ENCODE assay signal across 24 cellular contexts in the genomic region with DNA sequence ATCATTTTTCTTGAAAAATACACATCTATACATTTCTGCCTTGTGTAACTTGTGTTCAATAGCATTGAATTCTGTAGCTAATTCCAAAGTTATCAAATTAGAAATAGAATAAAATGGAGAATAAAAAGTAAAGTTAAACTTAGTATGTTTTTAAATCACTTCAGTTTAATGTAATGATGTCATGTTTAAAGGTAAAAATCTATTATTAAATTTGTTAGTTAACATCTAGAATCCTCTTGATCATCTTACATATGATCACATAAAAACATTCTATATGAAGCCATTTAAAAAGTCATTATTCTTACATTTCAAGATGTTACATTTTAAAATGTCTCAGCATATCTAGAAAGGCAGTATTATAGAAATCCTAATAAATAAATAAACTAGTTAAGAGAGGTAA.
DNase-seq lines count a peak whose midpoint lies in the region; ATAC-seq, FAIRE-seq and TF ChIP-seq lines count a peak whose summit lies in the region.
"Had no signal": no experiment of that assay in that cellular context is flagged by ENCODE, and none has a peak within 500 bp of the region (broad histone marks: within the 10 kb centered on the region; RNA-seq: fewer than 3 reads in every experiment).

No MANE protein-coding gene starts in this region.

- ATAC-seq in HCT116 (no peak), natural killer cell (no peak)

- H3K27ac Mint-ChIP-seq in Caco-2 (ENCODE audit: unreplicated experiment) (no peak overlapping the region), natural killer cell (no peak overlapping the region)
- H3K27ac Mint-ChIP-seq: CD4-positive, alpha-beta memory T cell; HFFc6; IgD-negative memory B cell had no signal

- peak overlapping the region; percentile 22 for H2AFZ ChIP-seq in HCT116 (ENCODE audit: low read depth, low read length, poor library complexity, severe bottlenecking)
- H2AFZ ChIP-seq: GM23248 had no signal

- H3K4me1 ChIP-seq in BLaER1 (peaks cover 64% of the 10 kb centered on the region), HCT116 (ENCODE audit: control insufficient read depth in 1 of 2, insufficient read depth in 2 of 2, low read length in 2 of 2) (no peaks in the 10 kb centered on the region), kidney (ENCODE audit: control insufficient read depth in 1 of 2, insufficient read depth in 1 of 2, low read depth in 1 of 2, low read length in 2 of 2) (no peaks in the 10 kb centered on the region), Caco-2 (no peaks in the 10 kb centered on the region)
- H3K4me1 ChIP-seq: HAP-1 had no signal

- H3K9ac ChIP-seq in BLaER1 (no peak overlapping the region), HCT116 (ENCODE audit: low read length) (no peak overlapping the region), kidney (ENCODE audit: low read length in 2 of 2) (no peak overlapping the region)
- H3K9ac ChIP-seq: GM23248 had no signal

- intact Hi-C loops in HCT116 (cut with micrococcal nuclease): no loop called here
- intact Hi-C loops in kidney (cut with DNase I): no loop called here
- intact Hi-C loops in Caco-2 (cut with micrococcal nuclease; ENCODE audit: unreplicated experiment): no loop called here
- intact Hi-C loops in cardiac septum (cut with DNase I): no loop called here
- intact Hi-C loops in natural killer cell (cut with micrococcal nuclease): no loop called here

- RAD21 ChIA-PET in HCT116 (lab: Charles Lee; ENCODE audit: low non-redundant PET in 1 of 2, low total read pairs in 2 of 2, uncharacterized antibody in 2 of 2, unreplicated experiment in 2 of 2): no interaction called here

- POLR2A ChIA-PET in HCT116 (lab: Charles Lee) (no interaction called here), Caco-2 (lab: Charles Lee) (no interaction called here)

- no peaks in the 10 kb centered on the region for H3K9me3 Mint-ChIP-seq in Caco-2 (ENCODE audit: unreplicated experiment)
- H3K9me3 Mint-ChIP-seq in natural killer cell: peaks cover 4 to 6% of the 10 kb centered on the region in 2 donors
- H3K9me3 Mint-ChIP-seq: HFFc6 had no signal

- H3K9me3 ChIP-seq in BLaER1 (peaks cover 13% of the 10 kb centered on the region; the same call in 1 of the 2 replicates), HCT116 (ENCODE audit: control insufficient read depth in 1 of 2, insufficient read depth in 1 of 2, low read depth in 1 of 2, low read length in 2 of 2) (no peaks in the 10 kb centered on the region), kidney (ENCODE audit: control insufficient read depth in 1 of 2, low read length in 2 of 2) (no peaks in the 10 kb centered on the region), Caco-2 (no peaks in the 10 kb centered on the region)
- H3K9me3 ChIP-seq: BE2C, HAP-1 had no signal

- H3K4me3 ChIP-seq in BLaER1 (no peak overlapping the region), HCT116 (replicated peaks in 1 of 2; ENCODE audit: low read depth in 1 of 2, low read length in 2 of 2) (no peak overlapping the region), kidney (ENCODE audit: low read length in 2 of 2) (no peak overlapping the region), Caco-2 (ENCODE audit: low read depth, low read length) (no peak overlapping the region)
- H3K4me3 ChIP-seq: GM23248, HAP-1 had no signal

- H3K36me3 Mint-ChIP-seq in Caco-2 (ENCODE audit: insufficient read depth, unreplicated experiment) (no peaks in the 10 kb centered on the region), natural killer cell (peaks cover 7% of the 10 kb centered on the region)
- H3K36me3 Mint-ChIP-seq: CD14-positive monocyte; CD4-positive, alpha-beta memory T cell; IgD-negative memory B cell had no signal

- H3K4me2 ChIP-seq in BLaER1: no peak overlapping the region; the same call in 1 of the 2 replicates
- H3K4me2 ChIP-seq in HCT116 (ENCODE audit: low read length): no peak overlapping the region

- TF ChIP-seq CTCF in HCT116 (IDR thresholded peaks at IDR 0.05 in 2 of 3, conservative IDR thresholded peaks at IDR 0.05 in 1 of 3; ENCODE audit: borderline replicate concordance in 1 of 3, insufficient read depth in 1 of 3, low read depth in 2 of 3, low read length in 2 of 3): no peak
- no peak for TF ChIP-seq CTCF in kidney (IDR thresholded peaks at IDR 0.05; ENCODE audit: borderline replicate concordance, extremely low read depth, insufficient read depth)
- no peak for TF ChIP-seq CTCF in Caco-2 (IDR thresholded peaks at IDR 0.05; ENCODE audit: insufficient read depth in 1 of 2, low read depth in 1 of 2, low read length in 1 of 2, severe bottlenecking in 1 of 2, unreplicated experiment in 1 of 2)
- TF ChIP-seq CTCF in natural killer cell (IDR thresholded peaks at IDR 0.05): no peak

- no peak for TF ChIP-seq POLR2A in HCT116 (IDR thresholded peaks at IDR 0.05; ENCODE audit: borderline replicate concordance, extremely low read depth, insufficient read depth, insufficient read length)

- H3K27me3 Mint-ChIP-seq in Caco-2 (ENCODE audit: insufficient read depth, unreplicated experiment) (peaks cover 2% of the 10 kb centered on the region), natural killer cell (ENCODE audit: low read depth in 2 of 2) (no peaks in the 10 kb centered on the region)
- H3K27me3 Mint-ChIP-seq: CD4-positive, alpha-beta memory T cell; IgD-negative memory B cell had no signal

- H3K9me2 ChIP-seq in HCT116 (ENCODE audit: insufficient read depth): no peaks in the 10 kb centered on the region

- H3K79me2 ChIP-seq in HCT116 (ENCODE audit: insufficient read depth, low read length): no peaks in the 10 kb centered on the region

- H3K4me1 Mint-ChIP-seq in Caco-2 (ENCODE audit: low read depth, unreplicated experiment) (no peaks in the 10 kb centered on the region), natural killer cell (no peaks in the 10 kb centered on the region)
- H3K4me1 Mint-ChIP-seq: CD14-positive monocyte; CD4-positive, alpha-beta memory T cell; IgD-negative memory B cell had no signal

- CTCF ChIA-PET in HCT116 (lab: Charles Lee) (no interaction called here), Caco-2 (lab: Charles Lee) (no interaction called here)

- BruUV-seq in HCT116 (replicated peaks; lab: Mats Ljungman, UMichigan) (no TSS peak), Caco-2 (replicated peaks; lab: Mats Ljungman, UMichigan) (no TSS peak)

- H3K4me3 Mint-ChIP-seq in Caco-2 (ENCODE audit: unreplicated experiment) (no peak overlapping the region), natural killer cell (no peak overlapping the region)
- H3K4me3 Mint-ChIP-seq: CD14-positive monocyte; CD4-positive, alpha-beta memory T cell; HFFc6; IgD-negative memory B cell had no signal

- H4K20me1 ChIP-seq in BLaER1 (no peaks in the 10 kb centered on the region), HCT116 (ENCODE audit: insufficient read depth) (no peaks in the 10 kb centered on the region)

- DNase-seq in HCT116 (ENCODE audit: low read depth, low spot score) (no peak), kidney (no peak), Caco-2 (no peak), cardiac septum (ENCODE audit: low spot score) (no peak), natural killer cell (no peak), DMS79 (lab: John Stamatoyannopoulos, UW) (no peak)
- DNase-seq: ACHN; BE2C; Calu3; CD4-positive, alpha-beta memory T cell; DMS 273 treated with DMSO at 0.1 percent for 48 hours; DMS53; GDM1; GM23248; HFFc6; KBM-7 had no signal

- no peak for TF ChIP-seq RAD21 in HCT116 (IDR thresholded peaks at IDR 0.05; ENCODE audit: low read depth)

- H3K36me3 ChIP-seq in BLaER1 (no peaks in the 10 kb centered on the region; the same call in 1 of the 2 replicates), HCT116 (ENCODE audit: control insufficient read depth in 1 of 2, insufficient read depth in 2 of 2, low read length in 2 of 2) (no peaks in the 10 kb centered on the region), kidney (ENCODE audit: control insufficient read depth in 1 of 2, insufficient read depth in 2 of 2, low read length in 2 of 2) (no peaks in the 10 kb centered on the region), Caco-2 (ENCODE audit: control insufficient read depth, insufficient read depth, low read length) (no peaks in the 10 kb centered on the region)
- H3K36me3 ChIP-seq: BE2C, HAP-1 had no signal

- peak; percentile 55 for FAIRE-seq in colon (lab: Jason Lieb, UNC)
- FAIRE-seq in kidney (lab: Jason Lieb, UNC): peak; percentile 30
- FAIRE-seq: GM12892, GM18507, HTR-8/SVneo had no signal

- H3K27me3 ChIP-seq in BLaER1 (no peaks in the 10 kb centered on the region), HCT116 (ENCODE audit: insufficient read depth, low read length) (no peaks in the 10 kb centered on the region), Caco-2 (replicated peaks; ENCODE audit: control insufficient read depth, insufficient read depth, low read length) (no peaks in the 10 kb centered on the region)
- H3K27me3 ChIP-seq: BE2C had no signal

- H3K27ac ChIP-seq in BLaER1: peak overlapping the region; percentile 57; the same call in 1 of the 2 replicates
- H3K27ac ChIP-seq in HCT116 (ENCODE audit: low read depth, low read length): no peak overlapping the region
- H3K27ac ChIP-seq in kidney (ENCODE audit: low read depth in 2 of 2, low read length in 2 of 2): no peak overlapping the region
- H3K27ac ChIP-seq: GM23248 had no signal

TF ChIP-seq in HCT116, 20 proteins besides CTCF, POLR2A, EP300 and RAD21 (continues in another document):
- TF ChIP-seq MAX (IDR thresholded peaks at IDR 0.05): no peak
- TF ChIP-seq CBX3 (IDR thresholded peaks at IDR 0.05; ENCODE audit: low read depth): no peak
- no peak for TF ChIP-seq ZFX (IDR thresholded peaks at IDR 0.05)
- TF ChIP-seq ZNF274 (IDR thresholded peaks at IDR 0.05; ENCODE audit: low read depth, low read length): no peak
- no peak for TF ChIP-seq EZH2 (IDR thresholded peaks at IDR 0.05)
